In genomic region chr13:42380420-42381164, GRCh38 we compare ENCODE assay signal across 8 cellular contexts.
DNase-seq lines count a peak whose midpoint lies in the region; ATAC-seq and TF ChIP-seq lines count a peak whose summit lies in the region.

No MANE protein-coding gene starts in this region.

- H3K36me3 Mint-ChIP-seq in activated T-cell treated with anti-CD3 and anti-CD28 coated beads, Interleukin-2, amount 50 U/mL, for 4 hours (ENCODE audit: insufficient read depth) = no peaks in the 10 kb centered on the region

- in situ Hi-C loops in brain microvascular endothelial cell (cut with HindIII; ENCODE audit: low pct_ligation_motif_present, low sequenced_read_pairs) = no loop called here

- TF ChIP-seq CTCF in GM10248 (IDR thresholded peaks at IDR 0.05; ENCODE audit: control extremely low read depth, extremely low read depth, low read depth, missing control alignments) = no peak
- TF ChIP-seq CTCF in Peyer's patch (IDR thresholded peaks at IDR 0.05) = no peak
- no peak for TF ChIP-seq CTCF in brain microvascular endothelial cell (IDR thresholded peaks at IDR 0.05; ENCODE audit: low read depth, low read length, missing control alignments)

- peak; percentile 42 for ATAC-seq in GM19324 (IDR thresholded peaks at IDR 0.05; ENCODE audit: low FRiP score, unreplicated experiment)
- ATAC-seq in HG03039 (IDR thresholded peaks at IDR 0.05; ENCODE audit: unreplicated experiment) = peak; percentile 34
- no peak for ATAC-seq in HG02970 (IDR thresholded peaks at IDR 0.05; ENCODE audit: low FRiP score, unreplicated experiment)
- no peak for ATAC-seq in activated T-cell treated with anti-CD3 and anti-CD28 coated beads, Interleukin-2, amount 50 U/mL, for 4 hours

- H3K4me3 ChIP-seq in Peyer's patch (no peak overlapping the region), brain microvascular endothelial cell (ENCODE audit: low read depth, low read length) (no peak overlapping the region)

- CTCF ChIA-PET in GM10248 (lab: Yijun Ruan, JAX) = interaction anchor here (1.2 to 8.3 kb wide), 6 partner anchors 8 to 46 kb away, joined by 3 to 95 read pairs (median 4); no protein-coding TSS in a partner anchor

- H3K36me3 ChIP-seq in Peyer's patch (no peaks in the 10 kb centered on the region), brain microvascular endothelial cell (replicated peaks) (no peaks in the 10 kb centered on the region)

- H3K9me3 ChIP-seq in Peyer's patch = no peaks in the 10 kb centered on the region

- H3K4me1 Mint-ChIP-seq in activated T-cell treated with anti-CD3 and anti-CD28 coated beads, Interleukin-2, amount 50 U/mL, for 4 hours (ENCODE audit: low read depth) = peaks cover 39% of the 10 kb centered on the region

- no peaks in the 10 kb centered on the region for H3K27me3 Mint-ChIP-seq in activated T-cell treated with anti-CD3 and anti-CD28 coated beads, Interleukin-2, amount 50 U/mL, for 4 hours (ENCODE audit: low read depth)

- peak overlapping the region in 1 of 4 donors; percentile 20 for H3K27ac ChIP-seq in Peyer's patch
- H3K27ac ChIP-seq in brain microvascular endothelial cell = no peak overlapping the region

- TF ChIP-seq POLR2A in Peyer's patch (IDR thresholded peaks at IDR 0.05) = no peak

- no peaks in the 10 kb centered on the region for H3K27me3 ChIP-seq in Peyer's patch
- no peaks in the 10 kb centered on the region for H3K27me3 ChIP-seq in brain microvascular endothelial cell (replicated peaks)

- H3K4me1 ChIP-seq in Peyer's patch = peaks cover 0 to 12% (median 3%) of the 10 kb centered on the region in 4 donors

- POLR2A ChIA-PET in GM10248 (lab: Yijun Ruan, JAX) = interaction anchor here (0.6 to 1.5 kb wide), 5 partner anchors 11 to 1053 kb away, joined by 3 to 4 read pairs (median 3); partner anchors contain the start of gene AKAP11

- peak; percentile 45 for DNase-seq in GM10248 (ENCODE audit: extremely low spot score)
- peak in 2 of 3 donors; percentile 52 to 58 for DNase-seq in Peyer's patch
- no peak for DNase-seq in glomerular visceral epithelial cell (ENCODE audit: extremely low spot score)
- DNase-seq in activated T-cell treated with anti-CD3 and anti-CD28 coated beads, Interleukin-2, amount 50 U/mL, for 4 hours = no peak
- no peak for DNase-seq in brain microvascular endothelial cell

- H3K9me3 Mint-ChIP-seq in activated T-cell treated with anti-CD3 and anti-CD28 coated beads, Interleukin-2, amount 50 U/mL, for 4 hours = peaks cover 8% of the 10 kb centered on the region

- H3K4me3 Mint-ChIP-seq in activated T-cell treated with anti-CD3 and anti-CD28 coated beads, Interleukin-2, amount 50 U/mL, for 4 hours = no peak overlapping the region

Comparison
In these comparisons a context has a peak if more than half of its experiments do, and no peak if none do; other contexts are left out.
1. DNase-seq: peak in GM10248 (single experiment) and Peyer's patch (2 of 3); none in glomerular visceral epithelial cell (single experiment), activated T-cell treated with anti-CD3 and anti-CD28 coated beads, Interleukin-2, amount 50 U/mL, for 4 hours (single experiment) and brain microvascular endothelial cell (single experiment).
2. ATAC-seq: peak in GM19324 (single experiment) and HG03039 (single experiment); none in HG02970 (single experiment) and activated T-cell treated with anti-CD3 and anti-CD28 coated beads, Interleukin-2, amount 50 U/mL, for 4 hours (0 of 2).